ENCODE assay signal across 29 cellular contexts in the genomic region with DNA sequence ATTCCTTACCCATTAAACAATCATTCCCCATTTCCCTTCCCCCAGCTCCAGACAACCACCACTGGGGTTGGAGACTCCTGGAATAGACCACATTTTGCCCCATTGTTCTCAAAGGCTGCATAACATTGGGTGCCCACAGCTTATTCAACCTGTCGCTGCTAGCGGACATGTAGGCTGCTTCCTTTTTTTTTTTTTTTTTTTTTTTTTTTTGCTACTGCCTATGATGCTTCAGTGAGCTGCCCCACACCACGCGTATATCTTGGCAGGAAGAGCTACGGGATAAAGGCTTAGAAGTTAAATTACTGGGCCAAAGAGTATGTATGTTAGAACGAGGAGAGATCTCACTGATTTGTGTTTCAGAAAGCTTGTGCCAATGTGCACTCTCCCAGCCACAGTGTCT. TPM values are rescaled to one million over a fixed set of nuclear protein-coding genes. Genes with fewer than 3 reads are reported as not detected.
DNase-seq lines count a peak whose midpoint lies in the region; ATAC-seq and TF ChIP-seq lines count a peak whose summit lies in the region.
"Had no signal": no experiment of that assay in that cellular context is flagged by ENCODE, and none has a peak within 500 bp of the region (broad histone marks: within the 10 kb centered on the region; RNA-seq: fewer than 3 reads in every experiment).

No MANE protein-coding gene starts in this region.

- H3K9me3 ChIP-seq in OCI-LY7 (ENCODE audit: low read length): no peaks in the 10 kb centered on the region
- no peaks in the 10 kb centered on the region for H3K9me3 ChIP-seq in osteoblast (ENCODE audit: low read depth, low read length)
- H3K9me3 ChIP-seq: adrenal gland, gastrocnemius medialis, psoas muscle, SJCRH30 had no signal

- intact Hi-C loops in OCI-LY7 (cut with micrococcal nuclease; ENCODE audit: unreplicated experiment): no loop called here

- H3K36me3 ChIP-seq in H7 (replicated peaks; ENCODE audit: control insufficient read depth, insufficient read depth, low read length) (no peaks in the 10 kb centered on the region), OCI-LY7 (ENCODE audit: insufficient read depth, low read length) (no peaks in the 10 kb centered on the region), osteoblast (ENCODE audit: insufficient read depth, low read length) (no peaks in the 10 kb centered on the region)
- H3K36me3 ChIP-seq: adrenal gland, brain microvascular endothelial cell, gastrocnemius medialis, SJCRH30 had no signal

- CTCF ChIA-PET in OCI-LY7 (lab: Charles Lee; ENCODE audit: unreplicated experiment): no interaction called here

- TF ChIP-seq CTCF in OCI-LY7 (conservative IDR thresholded peaks at IDR 0.05; ENCODE audit: low read length): no peak
- TF ChIP-seq CTCF in osteoblast (IDR thresholded peaks at IDR 0.05; ENCODE audit: extremely low read depth, low read depth, low read length): no peak

- no peaks in the 10 kb centered on the region for H4K20me1 ChIP-seq in OCI-LY7 (ENCODE audit: insufficient read depth, low read length)
- no peaks in the 10 kb centered on the region for H4K20me1 ChIP-seq in osteoblast (ENCODE audit: insufficient read depth, low read length)

- no peak overlapping the region for H2AFZ ChIP-seq in OCI-LY7 (ENCODE audit: low read length)
- H2AFZ ChIP-seq in osteoblast (ENCODE audit: low read length): peak overlapping the region; percentile 23

- H3K4me2 ChIP-seq in OCI-LY7 (ENCODE audit: low read length) (no peak overlapping the region), osteoblast (ENCODE audit: insufficient read depth, low read length) (no peak overlapping the region)
- H3K4me2 ChIP-seq: KMS-11 had no signal

- H3K27me3 ChIP-seq in H7 (ENCODE audit: control insufficient read depth, insufficient read depth, low read length) (no peaks in the 10 kb centered on the region), osteoblast (ENCODE audit: insufficient read depth, low read length) (peaks cover 9% of the 10 kb centered on the region)
- H3K27me3 ChIP-seq: adrenal gland, brain microvascular endothelial cell, gastrocnemius medialis had no signal

- POLR2A ChIA-PET in OCI-LY7 (lab: Charles Lee): interaction anchor here (0.5 to 0.7 kb wide), 4 partner anchors 11 to 422 kb away, joined by 3 to 5 read pairs (median 4); no protein-coding TSS in a partner anchor

- no peaks in the 10 kb centered on the region for H3K9me2 ChIP-seq in OCI-LY7 (ENCODE audit: insufficient read depth, low read length)

- DNase-seq in H7: peak; percentile 65
- peak; percentile 13 for DNase-seq in OCI-LY7 (ENCODE audit: low spot score)
- peak; percentile 13 for DNase-seq in fibroblast of the conjunctiva (ENCODE audit: low read depth)
- no peak for DNase-seq in osteoblast (ENCODE audit: insufficient read length, low spot score, missing footprints)
- no peak for DNase-seq in UCSD-AML1 (lab: John Stamatoyannopoulos, UW; ENCODE audit: unreplicated experiment)
- no peak for DNase-seq in NCI-H1436 (lab: John Stamatoyannopoulos, UW)
- DNase-seq: ACHN; activated CD4-positive, CD25-positive, alpha-beta regulatory T cell treated with anti-CD3 and anti-CD28 coated beads, Interleukin-2, amount 50 U/mL, for 72 hours; activated CD8-positive, alpha-beta memory T cell treated with anti-CD3 and anti-CD28 coated beads for 24 hours; activated T-cell treated with anti-CD3 and anti-CD28 coated beads, Interleukin-2, amount 50 U/mL, for 24 hours; adrenal gland; brain microvascular endothelial cell; C1 segment of cervical spinal cord; Calu3; effector CD4-positive, alpha-beta T cell; erythroblast; gastrocnemius medialis; HFFc6; hypothalamus; kidney; NCI-H2171; NCI-H524; psoas muscle; stimulated activated CD4-positive, alpha-beta T cell treated with anti-CD3 and anti-CD28 coated beads, Interleukin-2, amount 100 ng/mL, for 24 hours had no signal

- ATAC-seq in GM21619 (IDR thresholded peaks at IDR 0.05; ENCODE audit: unreplicated experiment): no peak
- ATAC-seq: gastrocnemius medialis, psoas muscle had no signal

- H3K79me2 ChIP-seq in OCI-LY7 (ENCODE audit: insufficient read depth, low read depth, low read length) (no peaks in the 10 kb centered on the region), osteoblast (ENCODE audit: insufficient read depth, low read length) (no peaks in the 10 kb centered on the region)

- H3K4me1 ChIP-seq in OCI-LY7 (ENCODE audit: insufficient read depth, low read length, poor library complexity, severe bottlenecking) (no peaks in the 10 kb centered on the region), osteoblast (ENCODE audit: insufficient read depth, low read length) (peaks cover 3% of the 10 kb centered on the region)
- H3K4me1 ChIP-seq: adrenal gland, gastrocnemius medialis, psoas muscle, SJCRH30 had no signal

- H3K4me3 ChIP-seq in H7 (ENCODE audit: insufficient read depth, low read depth, low read length): no peak overlapping the region
- H3K4me3 ChIP-seq in OCI-LY7 (ENCODE audit: low read depth, low read length, poor library complexity, severe bottlenecking): no peak overlapping the region
- H3K4me3 ChIP-seq in osteoblast (ENCODE audit: insufficient read depth, low read length): no peak overlapping the region
- H3K4me3 ChIP-seq: adrenal gland, gastrocnemius medialis, psoas muscle, SJCRH30, skin epidermis had no signal

- H3K27ac ChIP-seq in OCI-LY7 (ENCODE audit: low read depth, low read length, poor library complexity, severe bottlenecking) (no peak overlapping the region), osteoblast (ENCODE audit: low read depth, low read length) (no peak overlapping the region)
- H3K27ac ChIP-seq: adrenal gland, brain microvascular endothelial cell, gastrocnemius medialis, KMS-11, psoas muscle, SJCRH30, skin epidermis had no signal

- BruUV-seq in OCI-LY7 (replicated peaks; lab: Mats Ljungman, UMichigan): no TSS peak

RNA-seq across cellular contexts. Expression of a gene that starts 7.0 kb away (rescaled TPM):
- 0.21 and 0.33 TPM in 2 replicates for total RNA-seq in H7 (2014; rRNA removed; shearing (Covaris generic))
- total RNA-seq in OCI-LY7 (2014; rRNA removed; shearing (Covaris generic)): not detected in 2 replicates
- total RNA-seq in OCI-LY7 (2022) (not detected in 2 replicates), osteoblast (1.8 and 2.9 TPM in 2 replicates)
- total RNA-seq: Calu3, HFFc6, SJCRH30 had no signal

RNA-seq across cellular contexts. Expression of a gene that starts 49.3 kb away (rescaled TPM):
- not detected in 2 replicates for total RNA-seq in H7 (2014; rRNA removed; shearing (Covaris generic))
- not detected in 2 replicates for total RNA-seq in OCI-LY7 (2014; rRNA removed; shearing (Covaris generic))
- total RNA-seq in OCI-LY7 (2022) (not detected in 2 replicates), osteoblast (under 0.01 TPM in 1 of 2 replicates, not detected in the other)
- total RNA-seq: Calu3, gastrocnemius medialis, HFFc6, ureter had no signal

Comparison
In these comparisons a context has a peak if more than half of its experiments do, and no peak if none do; other contexts are left out.
1. DNase-seq: peak in H7 (single experiment), OCI-LY7 (single experiment) and fibroblast of the conjunctiva (single experiment); none in osteoblast (single experiment), UCSD-AML1 (single experiment) and NCI-H1436 (single experiment).